12 cellular contexts compared by ENCODE assay signal in the genomic region with DNA sequence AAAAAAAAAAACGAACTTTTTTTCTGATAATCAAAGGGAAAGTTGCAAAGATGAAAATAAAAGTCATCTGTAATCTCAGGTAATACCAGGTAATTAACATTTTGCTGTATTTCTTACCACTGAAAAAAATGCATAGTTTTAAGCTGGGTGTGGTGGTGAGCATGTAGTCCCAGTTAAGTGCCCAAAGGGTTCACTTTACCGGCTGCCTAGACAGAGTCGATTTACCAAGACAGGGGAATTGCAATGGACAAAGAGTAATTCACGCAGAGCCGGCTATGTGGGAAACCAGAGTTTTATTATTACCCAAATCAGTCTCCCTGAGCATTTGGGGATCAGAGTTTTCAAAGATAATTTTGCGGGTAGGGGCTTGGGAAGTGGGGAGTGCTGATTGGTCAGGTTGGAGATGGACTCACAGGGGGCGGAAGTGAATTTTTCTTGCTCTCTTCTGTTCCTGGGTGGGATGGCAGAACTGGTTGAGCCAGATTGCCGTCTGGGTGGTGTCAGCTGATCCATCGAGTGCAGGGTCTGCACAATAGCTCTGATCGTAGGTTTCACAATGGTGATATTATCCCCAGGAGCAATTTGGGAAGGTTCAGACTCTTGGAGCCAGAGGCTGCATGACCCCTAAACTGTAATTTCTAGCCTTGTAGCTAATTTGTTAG.
"Had no signal": no experiment of that assay in that cellular context is flagged by ENCODE, and none has a peak within 500 bp of the region (broad histone marks: within the 10 kb centered on the region; RNA-seq: fewer than 3 reads in every experiment).

No MANE protein-coding gene starts in this region.

- H3K27me3 ChIP-seq: dorsolateral prefrontal cortex, esophagus squamous epithelium, right lobe of liver, tibial artery had no signal

- H3K4me3 ChIP-seq: dorsolateral prefrontal cortex, esophagus squamous epithelium, psoas muscle, right lobe of liver, tibial artery had no signal

- H3K36me3 ChIP-seq: esophagus squamous epithelium, right lobe of liver, tibial artery had no signal

- H3K9me3 ChIP-seq: esophagus squamous epithelium, psoas muscle, right lobe of liver, tibial artery had no signal

- H3K27ac ChIP-seq: dorsolateral prefrontal cortex, esophagus squamous epithelium, psoas muscle, right lobe of liver, tibial artery had no signal

- DNase-seq: activated CD4-positive, alpha-beta memory T cell treated with anti-CD3 and anti-CD28 coated beads, Interleukin-2, amount 10 ng/mL, durations not matched to agents 7 days and 5 days; activated CD4-positive, alpha-beta T cell treated with anti-CD3 and anti-CD28 coated beads for 1 hour; activated gamma-delta T cell treated with Interleukin-2 at 50 U/mL for 16 hours; activated naive CD8-positive, alpha-beta T cell treated with anti-CD3 and anti-CD28 coated beads for 36 hours; activated T-cell treated with anti-CD3 and anti-CD28 coated beads, Interleukin-2, amount 50 U/mL, for 72 hours; dorsolateral prefrontal cortex; esophagus squamous epithelium; foreskin fibroblast; natural killer cell; psoas muscle; right lobe of liver; tibial artery had no signal

- H3K4me1 ChIP-seq: esophagus squamous epithelium had no signal
